Comparison of ENCODE assay signal across 8 cellular contexts in the genomic region with DNA sequence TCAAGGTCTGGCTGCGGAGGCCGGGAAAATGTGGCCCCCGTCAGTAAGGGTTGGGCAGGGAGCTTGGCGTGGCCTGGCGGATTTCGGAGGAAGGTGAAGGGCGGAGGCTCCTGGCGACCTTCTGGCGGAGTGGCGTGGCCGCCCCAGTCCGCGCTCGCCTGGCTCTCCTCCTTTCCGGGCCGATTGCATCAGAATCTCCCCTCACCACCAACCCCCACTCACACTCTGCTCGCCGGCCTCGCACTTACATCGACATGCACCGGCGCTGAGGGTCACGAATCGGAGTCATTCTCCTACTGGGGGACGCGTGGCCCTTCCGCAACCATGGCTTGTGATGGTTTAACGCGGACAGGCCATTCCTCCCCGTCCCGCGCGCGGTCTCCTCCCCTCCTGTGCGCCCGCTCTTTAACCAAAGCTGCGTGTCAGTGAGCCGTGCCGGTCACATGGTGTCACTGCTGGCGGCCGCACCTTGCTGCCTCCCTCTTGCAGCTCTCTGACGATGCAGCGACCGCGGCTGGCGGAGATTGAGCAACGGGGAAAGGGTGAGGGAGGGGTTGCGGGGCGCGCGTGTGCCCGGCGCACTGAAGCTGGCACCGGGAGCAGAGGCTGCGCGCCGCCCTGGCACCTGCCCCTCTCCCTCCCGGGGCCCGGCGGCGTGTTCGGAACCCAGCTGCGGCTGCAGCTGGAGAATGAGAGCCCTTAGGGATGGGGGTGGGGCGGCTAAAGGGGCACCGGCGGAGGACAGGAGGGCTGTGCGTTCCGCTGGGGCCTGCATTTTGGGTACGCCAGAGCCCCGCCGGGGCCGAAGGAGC. TPM values are rescaled to one million over a fixed set of nuclear protein-coding genes. Genes with fewer than 3 reads are reported as not detected.
A peak's percentile ranks its signal among the peaks of the same experiment; 100 is the strongest.
DNase-seq lines count a peak whose midpoint lies in the region; ATAC-seq and TF ChIP-seq lines count a peak whose summit lies in the region.

A gene (minus strand): TSS at position 427 of the 812 bp plus-strand sequence. CDS start 29,243 bp downstream, outside the sequence.

- in situ Hi-C loops in Panc1 (cut with HindIII; ENCODE audit: low pct_unique_long_range_greater_than_20kb, low sequenced_read_pairs): no loop called here

- H3K9me3 ChIP-seq in Panc1 (ENCODE audit: control insufficient read depth, insufficient read depth, low read depth, low read length) (no peaks in the 10 kb centered on the region), neural progenitor cell (ENCODE audit: low read depth) (no peaks in the 10 kb centered on the region)

- no peak within 1 kb of the TSS for H3K4me3 Mint-ChIP-seq in IgD-negative memory B cell
- no peak within 1 kb of the TSS for H3K4me3 Mint-ChIP-seq in neural progenitor cell

- H3K4me3 ChIP-seq in Panc1 (ENCODE audit: low read depth in 2 of 2, low read length in 2 of 2): peak within 1 kb of the TSS; percentile 97 to 98
- H3K4me3 ChIP-seq in fibroblast of villous mesenchyme (ENCODE audit: low read depth, low read length): peak within 1 kb of the TSS; percentile 73
- peak within 1 kb of the TSS; percentile 91 for H3K4me3 ChIP-seq in neural progenitor cell

- peak; percentile 99 for DNase-seq in DMS53 (lab: John Stamatoyannopoulos, UW)
- DNase-seq in Panc1 (ENCODE audit: low read depth, low spot score): no peak
- peak; percentile 69 to 81 for DNase-seq in activated T-helper 1 cell treated with anti-CD3 and anti-CD28 coated beads, Interleukin-2, amount 50 U/mL, for 16 hours (ENCODE audit: low read depth in 1 of 2, low spot score in 1 of 2)
- peak; percentile 78 for DNase-seq in fibroblast of villous mesenchyme (ENCODE audit: low read depth)
- peak; percentile 92 for DNase-seq in neural progenitor cell (ENCODE audit: low spot score)
- peak; percentile 10 to 89 (median 54) for DNase-seq in substantia nigra (lab: John Stamatoyannopoulos, UW)

- peak within 1 kb of the TSS; percentile 74 for H3K9ac ChIP-seq in neural progenitor cell

- H3K27me3 Mint-ChIP-seq in IgD-negative memory B cell (no peaks in the 10 kb centered on the region), neural progenitor cell (ENCODE audit: insufficient read depth, low read depth) (peaks cover 11% of the 10 kb centered on the region)

- peak within 1 kb of the TSS in 1 of 3 donors; percentile 96 for H3K27ac Mint-ChIP-seq in IgD-negative memory B cell
- no peak within 1 kb of the TSS for H3K27ac Mint-ChIP-seq in neural progenitor cell

- CTCF ChIA-PET in Panc1 (lab: Charles Lee): no interaction called here

- H3K27ac ChIP-seq in Panc1 (ENCODE audit: low read length) (peak within 1 kb of the TSS; percentile 99), neural progenitor cell (peak within 1 kb of the TSS; percentile 84), substantia nigra (ENCODE audit: low read depth, low read length, poor library complexity, severe bottlenecking) (peak within 1 kb of the TSS; percentile 66)

- H3K36me3 Mint-ChIP-seq in IgD-negative memory B cell: no peaks in the 10 kb centered on the region
- no peaks in the 10 kb centered on the region for H3K36me3 Mint-ChIP-seq in neural progenitor cell

- H3K27me3 ChIP-seq in Panc1 (ENCODE audit: control insufficient read depth, insufficient read depth, low read length) (no peaks in the 10 kb centered on the region), neural progenitor cell (no peaks in the 10 kb centered on the region)

- TF ChIP-seq CTCF in Panc1 (IDR thresholded peaks at IDR 0.05) (no peak), fibroblast of villous mesenchyme (IDR thresholded peaks at IDR 0.05; ENCODE audit: insufficient read depth, low read depth, low read length) (no peak), neural progenitor cell (IDR thresholded peaks at IDR 0.05) (no peak)

- H2AFZ ChIP-seq in neural progenitor cell (replicated peaks): peak within 1 kb of the TSS; percentile 61

- ATAC-seq in GM21528 (IDR thresholded peaks at IDR 0.05; ENCODE audit: low FRiP score, unreplicated experiment) (peak; percentile 73), Panc1 (peak; percentile 85)

- H3K36me3 ChIP-seq in Panc1 (ENCODE audit: control insufficient read depth, insufficient read depth, low read length) (peaks cover 7% of the 10 kb centered on the region; the same call in 1 of the 2 replicates), neural progenitor cell (no peaks in the 10 kb centered on the region)

- intact Hi-C loops in Panc1 (cut with micrococcal nuclease; ENCODE audit: unreplicated experiment): loop anchor here (10.0 kb wide), 1 partner anchor 96 kb away; no protein-coding TSS in a partner anchor

- peaks cover 29% of the 10 kb centered on the region for H3F3A ChIP-seq in neural progenitor cell (ENCODE audit: low read depth)

- H3K79me2 ChIP-seq in neural progenitor cell (ENCODE audit: low read depth): peaks cover 86% of the 10 kb centered on the region

- H3K9me3 Mint-ChIP-seq in IgD-negative memory B cell: peaks cover 0 to 1% (median 0%) of the 10 kb centered on the region in 3 donors
- no peaks in the 10 kb centered on the region for H3K9me3 Mint-ChIP-seq in neural progenitor cell

- no TSS peak for BruUV-seq in Panc1 (replicated peaks; lab: Mats Ljungman, UMichigan)

- peak within 1 kb of the TSS; percentile 99 for H3K4me2 ChIP-seq in neural progenitor cell

- peaks cover 30% of the 10 kb centered on the region for H4K20me1 ChIP-seq in neural progenitor cell (ENCODE audit: low read depth)

- POLR2A ChIA-PET in Panc1 (lab: Charles Lee): interaction anchor here (0.5 to 1.4 kb wide), 4 partner anchors 32 to 932 kb away, joined by 3 to 8 read pairs (median 3); no protein-coding TSS in a partner anchor

- H3K4me1 Mint-ChIP-seq in IgD-negative memory B cell: peaks cover 13 to 19% (median 18%) of the 10 kb centered on the region in 3 donors
- H3K4me1 Mint-ChIP-seq in neural progenitor cell: peaks cover 7% of the 10 kb centered on the region

- peaks cover 32% of the 10 kb centered on the region for H3K4me1 ChIP-seq in Panc1 (ENCODE audit: control insufficient read depth, insufficient read depth, low read length)
- peaks cover 52% of the 10 kb centered on the region for H3K4me1 ChIP-seq in neural progenitor cell

RNA-seq across cellular contexts. Expression of the gene that starts here (rescaled TPM):
- polyA plus RNA-seq in IgD-negative memory B cell: 134 TPM
- total RNA-seq in Panc1 (2021; ENCODE audit: unreplicated experiment): 127 TPM
- polyA plus RNA-seq in Panc1 (2012; ENCODE audit: insufficient read length): 78.9 TPM
- 92.1 and 149 TPM in 2 replicates for total RNA-seq in fibroblast of villous mesenchyme
- total RNA-seq in neural progenitor cell (ENCODE audit: low replicate concordance): 103 and 142 TPM in 2 replicates
